13 cellular contexts compared by ENCODE assay signal in genomic region chr3:29453278-29453961, GRCh38.
DNase-seq lines count a peak whose midpoint lies in the region; ATAC-seq, FAIRE-seq and TF ChIP-seq lines count a peak whose summit lies in the region.
"Had no signal": no experiment of that assay in that cellular context is flagged by ENCODE, and none has a peak within 500 bp of the region (broad histone marks: within the 10 kb centered on the region; RNA-seq: fewer than 3 reads in every experiment).

No MANE protein-coding gene starts in this region.

- no peak for TF ChIP-seq CTCF in mucosa of descending colon (IDR thresholded peaks at IDR 0.05)

- TF ChIP-seq POLR2A in GM12891 (IDR thresholded peaks at IDR 0.05; ENCODE audit: low read depth, low read length), result no peak

- no peak for FAIRE-seq in GM12891 (lab: Jason Lieb, UNC)
- FAIRE-seq: GM12878 had no signal

- intact Hi-C loops in mucosa of descending colon (cut with DNase I, micrococcal nuclease), result no loop called here

- peak; percentile 40 for DNase-seq in ACHN
- DNase-seq in NCI-H2196 (lab: John Stamatoyannopoulos, UW; ENCODE audit: unreplicated experiment), result peak; percentile 66
- no peak for DNase-seq in epithelial cell of prostate (ENCODE audit: low read depth, low spot score)
- DNase-seq in mucosa of descending colon, result peak; percentile 28 to 44 (median 31)
- DNase-seq in GM12891 (ENCODE audit: insufficient read length, low spot score), result no peak
- DNase-seq in DMS114 treated with DMSO at 0.1 percent for 48 hours (lab: John Stamatoyannopoulos, UW; ENCODE audit: unreplicated experiment), result no peak
- DNase-seq in H7, result no peak
- DNase-seq: activated gamma-delta T cell; erythroblast; stimulated activated CD8-positive, alpha-beta memory T cell treated with anti-CD3 and anti-CD28 coated beads, Interleukin-4, amount 100 ng/mL, for 48 hours; T-helper 17 cell had no signal

- peak overlapping the region; percentile 64 for H3K27ac ChIP-seq in epithelial cell of prostate

- H3K9me3 ChIP-seq in mucosa of descending colon, result no peaks in the 10 kb centered on the region

- no peaks in the 10 kb centered on the region for H3K27me3 ChIP-seq in H7 (ENCODE audit: control insufficient read depth, insufficient read depth, low read length)

- in situ Hi-C loops in ACHN (cut with HindIII; ENCODE audit: low pct_ligation_motif_present, low pct_unique_long_range_greater_than_20kb, low sequenced_read_pairs), result no loop called here

- H3K36me3 ChIP-seq in mucosa of descending colon (ENCODE audit: low read depth) (no peaks in the 10 kb centered on the region), H7 (replicated peaks; ENCODE audit: control insufficient read depth, insufficient read depth, low read length) (no peaks in the 10 kb centered on the region)

- H3K4me3 ChIP-seq in mucosa of descending colon (no peak overlapping the region), H7 (ENCODE audit: insufficient read depth, low read depth, low read length) (no peak overlapping the region)
- H3K4me3 ChIP-seq: GM12878 had no signal

- ATAC-seq in mucosa of descending colon (peak; percentile 64), GM18519 (IDR thresholded peaks at IDR 0.05; ENCODE audit: low FRiP score, unreplicated experiment) (no peak)
- ATAC-seq: GM12878, T-helper 17 cell had no signal

- no peaks in the 10 kb centered on the region for H3K4me1 ChIP-seq in mucosa of descending colon (ENCODE audit: low read depth)

TF ChIP-seq in GM12891, 5 proteins besides CTCF, POLR2A, EP300 and RAD21:
- TF ChIP-seq POU2F2 (IDR thresholded peaks at IDR 0.05; ENCODE audit: low read depth, low read length) (no peak), SPI1 (IDR thresholded peaks at IDR 0.05; ENCODE audit: low read depth, low read length) (no peak), PAX5 (IDR thresholded peaks at IDR 0.05; ENCODE audit: insufficient read depth, low read length, severe bottlenecking) (no peak), POLR2AphosphoS5 (IDR thresholded peaks at IDR 0.05; ENCODE audit: low read depth, low read length) (no peak), TAF1 (IDR thresholded peaks at IDR 0.05; ENCODE audit: low read depth, low read length) (no peak)

Comparison
In these comparisons a context has a peak if more than half of its experiments do, and no peak if none do; other contexts are left out.
1. DNase-seq: peak in ACHN (single experiment), NCI-H2196 (single experiment) and mucosa of descending colon (3 of 3); none in epithelial cell of prostate (single experiment), GM12891 (single experiment), DMS114 treated with DMSO at 0.1 percent for 48 hours (single experiment) and H7 (single experiment).